ENCODE assay signal across 8 cellular contexts in the genomic region with DNA sequence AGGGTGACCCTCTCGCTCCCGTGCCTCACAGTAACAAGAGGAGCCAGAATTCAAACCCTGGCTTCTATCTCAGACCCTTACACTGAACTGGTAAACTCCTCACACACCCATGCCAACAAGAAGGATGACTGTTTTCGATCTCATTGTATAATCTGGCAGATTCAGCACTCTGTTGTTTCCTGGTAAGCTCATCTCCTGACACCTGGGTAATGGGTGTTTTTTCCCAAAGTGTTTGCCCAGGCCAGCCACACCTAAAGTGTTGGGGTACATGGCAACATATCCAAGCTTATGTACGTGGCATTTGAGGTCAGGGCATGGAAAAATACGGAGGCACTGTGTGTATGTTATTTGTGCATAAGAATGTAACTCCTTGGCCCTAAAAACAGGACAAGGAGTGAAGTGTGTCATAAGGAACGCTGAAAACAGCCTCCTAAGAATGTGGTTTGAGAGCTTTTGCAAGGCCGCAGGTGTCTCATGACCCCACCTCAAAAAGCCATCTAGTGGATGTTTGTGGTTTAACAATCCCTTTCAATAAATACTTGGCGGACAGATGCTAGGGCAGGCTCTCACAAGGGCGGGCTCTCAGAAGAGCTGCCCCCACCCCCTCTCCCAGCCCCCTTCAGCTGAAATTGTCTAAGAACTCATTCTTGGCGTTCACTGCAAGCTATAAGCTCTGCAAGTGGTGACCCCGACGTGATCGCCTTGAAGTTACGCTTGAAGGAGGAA. TPM values are rescaled to one million over a fixed set of nuclear protein-coding genes. Genes with fewer than 3 reads are reported as not detected.
A peak's percentile ranks its signal among the peaks of the same experiment; 100 is the strongest.
DNase-seq lines count a peak whose midpoint lies in the region; ATAC-seq and TF ChIP-seq lines count a peak whose summit lies in the region.
"Had no signal": no experiment of that assay in that cellular context is flagged by ENCODE, and none has a peak within 500 bp of the region (broad histone marks: within the 10 kb centered on the region; RNA-seq: fewer than 3 reads in every experiment).

TSS of gene MS4A15 (plus strand) at position 561 of the 726 bp plus-strand sequence. CDS start 6,867 bp downstream, outside the sequence.

- H3K36me3 Mint-ChIP-seq in osteocyte (ENCODE audit: unreplicated experiment), result no peaks in the 10 kb centered on the region

- peaks cover 28% of the 10 kb centered on the region for H3K27me3 Mint-ChIP-seq in osteocyte (ENCODE audit: unreplicated experiment)

- H3K27ac Mint-ChIP-seq in osteocyte (ENCODE audit: unreplicated experiment), result no peak within 1 kb of the TSS

- no peaks in the 10 kb centered on the region for H3K4me1 Mint-ChIP-seq in osteocyte (ENCODE audit: unreplicated experiment)

- H3K4me3 ChIP-seq in NB4 (ENCODE audit: low read depth, low read length) (no peak within 1 kb of the TSS), cardiac fibroblast (replicated peaks in 1 of 2; ENCODE audit: low read depth in 2 of 2, low read length in 2 of 2) (no peak within 1 kb of the TSS)

- TF ChIP-seq POLR2A in NB4 (IDR thresholded peaks at IDR 0.05; ENCODE audit: extremely low read depth, insufficient read length), result no peak

- TF ChIP-seq CTCF in GM13976 (IDR thresholded peaks at IDR 0.05; ENCODE audit: borderline replicate concordance, control extremely low read depth, extremely low read depth, insufficient read depth, missing control alignments), result peak; percentile 31
- TF ChIP-seq CTCF in NB4 (IDR thresholded peaks at IDR 0.05; ENCODE audit: low read depth, low read length), result peak; percentile 37
- TF ChIP-seq CTCF in cardiac fibroblast (IDR thresholded peaks at IDR 0.05; ENCODE audit: low read depth, low read length), result peak; percentile 34
- peak; percentile 37 for TF ChIP-seq CTCF in osteocyte (IDR thresholded peaks at IDR 0.05)

- no peaks in the 10 kb centered on the region for H3K9me3 Mint-ChIP-seq in osteocyte (ENCODE audit: unreplicated experiment)

- no peak for ATAC-seq in HG03354 (IDR thresholded peaks at IDR 0.05; ENCODE audit: poor library complexity, severe bottlenecking, unreplicated experiment)
- no peak for ATAC-seq in HG03521 (IDR thresholded peaks at IDR 0.05; ENCODE audit: unreplicated experiment)

- DNase-seq in GM13976 (ENCODE audit: low spot score) (peak; percentile 56), NB4 (ENCODE audit: low read depth) (peak; percentile 68), cardiac fibroblast (ENCODE audit: low read depth in 2 of 2) (peak in 1 of 2 donors; percentile 34), osteocyte (ENCODE audit: extremely low spot score, unreplicated experiment) (no peak), NCI-H187 treated with DMSO at 0.1 percent for 48 hours (lab: John Stamatoyannopoulos, UW) (no peak)
- DNase-seq: anterior cingulate cortex had no signal

- H3K4me3 Mint-ChIP-seq in osteocyte (ENCODE audit: unreplicated experiment), result no peak within 1 kb of the TSS

- in situ Hi-C loops in GM13976 (cut with MboI; ENCODE audit: low sequenced_read_pairs, unreplicated experiment), result no loop called here

RNA-seq across cellular contexts. Expression of gene MS4A15, which starts in this region (rescaled TPM):
- total RNA-seq in osteocyte, result not detected in 2 replicates

Comparison
In these comparisons a context has a peak if more than half of its experiments do, and no peak if none do; other contexts are left out.
1. DNase-seq: peak in GM13976 (single experiment) and NB4 (single experiment); none in osteocyte (single experiment) and NCI-H187 treated with DMSO at 0.1 percent for 48 hours (single experiment).
2. Peak in every context shown above with its lines, with median percentiles within 50 percentile points of each other: CTCF ChIP-seq.